8 cellular contexts compared by ENCODE assay signal in genomic region chr14:51157012-51157411, GRCh38.
DNase-seq lines count a peak whose midpoint lies in the region; ATAC-seq, FAIRE-seq and TF ChIP-seq lines count a peak whose summit lies in the region.

No MANE protein-coding gene starts in this region.

- intact Hi-C loops in PC-3 (cut with micrococcal nuclease) (loop anchor here (1.0 to 10.0 kb wide), 6 partner anchors 25 to 618 kb away; partner anchors contain the start of gene TRIM9), aorta (cut with DNase I) (no loop called here)

- H3K79me2 ChIP-seq in PC-3 (ENCODE audit: low read length) (no peaks in the 10 kb centered on the region), keratinocyte (ENCODE audit: control insufficient read depth, insufficient read depth, low read length) (no peaks in the 10 kb centered on the region)

- H3K9me2 ChIP-seq in PC-3 (replicated peaks; ENCODE audit: low read length): no peaks in the 10 kb centered on the region

- FAIRE-seq in keratinocyte (lab: Jason Lieb, UNC): peak; percentile 39

- H3K4me1 ChIP-seq in PC-3 (ENCODE audit: insufficient read depth, low read length) (peaks cover 11% of the 10 kb centered on the region), keratinocyte (ENCODE audit: control insufficient read depth, extremely low read depth, insufficient read depth, low read length) (no peaks in the 10 kb centered on the region), aorta (ENCODE audit: control insufficient read depth in 1 of 2, insufficient read depth in 2 of 2, low read length in 2 of 2) (no peaks in the 10 kb centered on the region)

- no peaks in the 10 kb centered on the region for H3K9me3 ChIP-seq in PC-3 (ENCODE audit: low read length)
- H3K9me3 ChIP-seq in keratinocyte (ENCODE audit: control insufficient read depth, low read depth, low read length): no peaks in the 10 kb centered on the region
- no peaks in the 10 kb centered on the region for H3K9me3 ChIP-seq in aorta (ENCODE audit: control insufficient read depth, low read length)

- no TSS peak for BruUV-seq in PC-3 (replicated peaks; lab: Mats Ljungman, UMichigan)

- ATAC-seq in HG03442 (IDR thresholded peaks at IDR 0.05; ENCODE audit: unreplicated experiment): peak; percentile 79
- peak; percentile 98 for ATAC-seq in PC-3
- ATAC-seq in aorta (ENCODE audit: low FRiP score): no peak
- ATAC-seq in GM19395 (IDR thresholded peaks at IDR 0.05; ENCODE audit: unreplicated experiment): no peak

- TF ChIP-seq CTCF in PC-3 (conservative IDR thresholded peaks at IDR 0.05; ENCODE audit: low read depth, low read length) (peak; percentile 91), keratinocyte (optimal IDR thresholded peaks at IDR 0.05 in 1 of 3, IDR thresholded peaks at IDR 0.05 in 1 of 3, conservative IDR thresholded peaks at IDR 0.05 in 1 of 3; ENCODE audit: extremely low read depth in 1 of 3, insufficient read depth in 2 of 3, low read length in 3 of 3) (peak in 2 of 3 experiments; percentile 49 to 50)

- DNase-seq in NCI-H1417 (lab: John Stamatoyannopoulos, UW) (peak in 2 of 3 experiments; percentile 27 to 48), NCI-H1417 treated with DMSO at 0.1 percent for 48 hours (lab: John Stamatoyannopoulos, UW) (no peak), PC-3 (peak; percentile 75), keratinocyte (ENCODE audit: low read depth, low spot score) (no peak), inferior parietal cortex (ENCODE audit: extremely low spot score) (no peak), aorta (no peak)

- H4K20me1 ChIP-seq in PC-3 (ENCODE audit: low read length) (no peaks in the 10 kb centered on the region), keratinocyte (ENCODE audit: control insufficient read depth, extremely low read depth, insufficient read depth, low read length) (no peaks in the 10 kb centered on the region)

- dilution Hi-C loops in keratinocyte (cut with MboI; ENCODE audit: extremely low pct_ligation_motif_present, low sequenced_read_pairs): no loop called here

- no peak overlapping the region for H3K27ac ChIP-seq in PC-3 (ENCODE audit: low read length)
- H3K27ac ChIP-seq in keratinocyte (ENCODE audit: control insufficient read depth, insufficient read depth, low read length): no peak overlapping the region
- no peak overlapping the region for H3K27ac ChIP-seq in aorta (ENCODE audit: low read depth in 1 of 2, low read length in 2 of 2)

- POLR2A ChIA-PET in PC-3 (lab: Charles Lee; ENCODE audit: unreplicated experiment): interaction anchor here (0.5 kb wide), 1 partner anchor 54 kb away, joined by 11 read pairs; no protein-coding TSS in a partner anchor

- H3K4me2 ChIP-seq in PC-3 (ENCODE audit: low read length) (no peak overlapping the region), keratinocyte (ENCODE audit: control insufficient read depth, extremely low read depth, insufficient read depth, low read depth, low read length) (no peak overlapping the region)

- H3K9ac ChIP-seq in PC-3 (ENCODE audit: low read length) (no peak overlapping the region), keratinocyte (ENCODE audit: control insufficient read depth, extremely low read depth, insufficient read depth, low read length) (no peak overlapping the region)

- H3F3A ChIP-seq in PC-3 (ENCODE audit: low read length, unreplicated experiment): no peaks in the 10 kb centered on the region

- no peaks in the 10 kb centered on the region for H3K9me1 ChIP-seq in keratinocyte (ENCODE audit: control insufficient read depth, extremely low read depth, insufficient read depth, low read length)

- H3K27me3 ChIP-seq in PC-3 (ENCODE audit: low read length) (no peaks in the 10 kb centered on the region), keratinocyte (ENCODE audit: control insufficient read depth, extremely low read depth, insufficient read depth, low read length) (no peaks in the 10 kb centered on the region), aorta (ENCODE audit: control insufficient read depth in 1 of 2, insufficient read depth in 2 of 2, low read length in 1 of 2) (no peaks in the 10 kb centered on the region)

- H3K4me3 ChIP-seq in PC-3 (ENCODE audit: low read length) (no peak overlapping the region), keratinocyte (ENCODE audit: control insufficient read depth in 2 of 3, extremely low read depth in 1 of 3, insufficient read depth in 2 of 3, low read depth in 1 of 3, low read length in 3 of 3) (no peak overlapping the region), aorta (ENCODE audit: low read length in 2 of 2) (no peak overlapping the region)

- no peak overlapping the region for H2AFZ ChIP-seq in PC-3 (ENCODE audit: low read length)
- H2AFZ ChIP-seq in keratinocyte (ENCODE audit: control insufficient read depth, low read length): no peak overlapping the region

- CTCF ChIA-PET in PC-3 (lab: Charles Lee): interaction anchor here (0.5 to 1.1 kb wide), 12 partner anchors 19 to 620 kb away, joined by 3 to 25 read pairs (median 4); partner anchors contain the start of gene TMX1

- H3K36me3 ChIP-seq in PC-3 (ENCODE audit: low read depth, low read length) (no peaks in the 10 kb centered on the region), keratinocyte (ENCODE audit: control insufficient read depth in 2 of 2, extremely low read depth in 1 of 2, insufficient read depth in 2 of 2, low read length in 2 of 2) (no peaks in the 10 kb centered on the region), aorta (ENCODE audit: control insufficient read depth in 1 of 2, insufficient read depth in 2 of 2, low read length in 1 of 2) (no peaks in the 10 kb centered on the region)

Comparison
In these comparisons a context has a peak if more than half of its experiments do, and no peak if none do; other contexts are left out.
1. DNase-seq: peak in NCI-H1417 (2 of 3) and PC-3 (single experiment); none in NCI-H1417 treated with DMSO at 0.1 percent for 48 hours (single experiment), keratinocyte (single experiment), inferior parietal cortex (single experiment) and aorta (0 of 2).
2. ATAC-seq: peak in HG03442 (single experiment) and PC-3 (single experiment); none in aorta (single experiment) and GM19395 (single experiment).